ENCODE assay signal across 7 cellular contexts in the genomic region with DNA sequence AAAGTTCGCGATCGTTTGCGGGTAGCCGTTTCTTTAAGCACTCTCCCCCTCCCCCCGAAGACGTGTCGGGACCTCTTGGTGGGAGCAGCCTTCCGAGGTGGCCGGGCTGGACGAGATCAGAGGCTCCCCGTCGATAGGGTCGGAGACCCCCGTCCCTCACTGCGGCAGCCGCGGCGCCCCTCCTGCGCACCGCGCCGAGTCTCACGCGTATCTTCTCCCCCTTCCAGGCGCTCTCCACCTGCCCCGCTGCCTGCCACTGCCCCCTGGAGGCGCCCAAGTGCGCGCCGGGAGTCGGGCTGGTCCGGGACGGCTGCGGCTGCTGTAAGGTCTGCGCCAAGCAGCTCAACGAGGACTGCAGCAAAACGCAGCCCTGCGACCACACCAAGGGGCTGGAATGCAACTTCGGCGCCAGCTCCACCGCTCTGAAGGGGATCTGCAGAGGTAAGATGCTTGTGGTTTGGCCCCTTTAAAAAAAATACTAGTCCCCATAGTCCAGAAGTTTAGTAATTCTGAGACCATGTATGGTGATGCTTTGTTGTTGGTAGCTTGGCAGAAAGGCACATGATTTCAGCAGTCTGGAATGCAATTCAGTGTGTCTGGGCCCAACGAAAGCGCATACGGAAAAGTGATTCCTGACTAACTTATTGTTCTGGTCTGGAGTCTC. TPM values are rescaled to one million over a fixed set of nuclear protein-coding genes. Genes with fewer than 3 reads are reported as not detected.
DNase-seq lines count a peak whose midpoint lies in the region; ATAC-seq and TF ChIP-seq lines count a peak whose summit lies in the region.

No MANE protein-coding gene starts in this region.

- ATAC-seq in HG02798 (IDR thresholded peaks at IDR 0.05; ENCODE audit: poor library complexity, unreplicated experiment) = peak; percentile 21

- H3K27me3 ChIP-seq in GM06990 (replicated peaks; ENCODE audit: control insufficient read depth, insufficient read depth, low read length) (peaks cover 1% of the 10 kb centered on the region; the same call in 1 of the 2 replicates), PC-9 (ENCODE audit: insufficient read depth, low read depth) (no peaks in the 10 kb centered on the region), spleen (replicated peaks in 1 of 7) (peaks cover under 1 to 71% (median 23%) of the 10 kb centered on the region in 7 donors)

- H3K4me3 ChIP-seq in GM06990 (replicated peaks; ENCODE audit: low read depth, low read length) (no peak overlapping the region; the same call in 1 of the 2 replicates), PC-9 (peak overlapping the region; percentile 65), spleen (peak overlapping the region; percentile 39 to 70 (median 46))

- H3K4me1 Mint-ChIP-seq in MCF 10A (ENCODE audit: insufficient read depth, unreplicated experiment) = peaks cover 31% of the 10 kb centered on the region

- POLR2A ChIA-PET in PC-9 (lab: Charles Lee; ENCODE audit: unreplicated experiment) = interaction anchor here (0.6 to 1.6 kb wide), 12 partner anchors 17 to 305 kb away, joined by 3 to 10 read pairs (median 6); a partner anchor contains a TSS
- POLR2A ChIA-PET in MCF 10A (lab: Yijun Ruan, JAX) = interaction anchor here (0.7 to 3.4 kb wide), 34 partner anchors 10 to 1333 kb away, joined by 3 to 44 read pairs (median 4); a partner anchor contains a TSS

- H3K9me2 ChIP-seq in PC-9 (ENCODE audit: insufficient read depth) = no peaks in the 10 kb centered on the region

- CTCF ChIA-PET in PC-9 (lab: Charles Lee) = interaction anchor here (0.5 to 1.1 kb wide), 4 partner anchors 90 to 273 kb away, joined by 3 to 8 read pairs (median 3); no protein-coding TSS in a partner anchor
- CTCF ChIA-PET in MCF 10A (lab: Yijun Ruan, JAX) = interaction anchor here (0.5 to 2.4 kb wide), 52 partner anchors 10 to 849 kb away, joined by 3 to 19 read pairs (median 4); a partner anchor contains a TSS

- peak overlapping the region; percentile 44; the same call in 1 of the 2 replicates for H2AFZ ChIP-seq in PC-9

- TF ChIP-seq CTCF in GM06990 (IDR thresholded peaks at IDR 0.05; ENCODE audit: insufficient read depth, low read length, poor library complexity, severe bottlenecking) (peak; percentile 40), PC-9 (conservative IDR thresholded peaks at IDR 0.05) (peak; percentile 91), MCF 10A (IDR thresholded peaks at IDR 0.05; ENCODE audit: unreplicated experiment) (peak; percentile 67), spleen (IDR thresholded peaks at IDR 0.05 in 8 of 11, conservative IDR thresholded peaks at IDR 0.05 in 3 of 11) (peak in 10 of 11 experiments; percentile 16 to 70 (median 49))

- H3K27ac Mint-ChIP-seq in MCF 10A (ENCODE audit: low read depth, unreplicated experiment) = peak overlapping the region; percentile 97

- H3F3A ChIP-seq in PC-9 (ENCODE audit: insufficient read depth, low read depth) = peaks cover 51% of the 10 kb centered on the region

- DNase-seq in GM06990 (ENCODE audit: extremely low read depth, insufficient read length) = peak; percentile 57
- DNase-seq in PC-9 = peak; percentile 73 to 82
- DNase-seq in MCF 10A (ENCODE audit: unreplicated experiment) = peak; percentile 84
- peak; percentile 73 for DNase-seq in iPS-NIHi11 (ENCODE audit: low spot score)
- DNase-seq in spleen = peak; percentile 85
- DNase-seq in cerebellum (ENCODE audit: low spot score) = no peak

- peaks cover 28% of the 10 kb centered on the region for H3K79me2 ChIP-seq in PC-9 (ENCODE audit: low read depth)

- peaks cover 63% of the 10 kb centered on the region for H3K36me3 Mint-ChIP-seq in MCF 10A (ENCODE audit: insufficient read depth, unreplicated experiment)

- intact Hi-C loops in PC-9 (cut with micrococcal nuclease; ENCODE audit: unreplicated experiment) (loop anchor here (1.0 to 5.0 kb wide), 3 partner anchors 26 to 273 kb away; no protein-coding TSS in a partner anchor), MCF 10A (cut with micrococcal nuclease) (loop anchor here (1.0 to 5.0 kb wide), 6 partner anchors 31 to 273 kb away; no protein-coding TSS in a partner anchor), spleen (cut with DNase I; ENCODE audit: low total_unique reads) (loop anchor here (5.0 kb wide), 1 partner anchor 269 kb away; no protein-coding TSS in a partner anchor)

- H3K36me3 ChIP-seq in GM06990 (ENCODE audit: control insufficient read depth, insufficient read depth, low read length) (no peaks in the 10 kb centered on the region), PC-9 (ENCODE audit: low read depth) (peaks cover 13% of the 10 kb centered on the region), spleen (peaks cover 0 to 9% (median 0%) of the 10 kb centered on the region in 6 donors)

- TF ChIP-seq POLR2A in spleen (IDR thresholded peaks at IDR 0.05) = no peak

- H3K27ac ChIP-seq in PC-9 (peak overlapping the region; percentile 86), spleen (peak overlapping the region; percentile 62 to 89 (median 82))

- BruUV-seq in PC-9 (replicated peaks; lab: Mats Ljungman, UMichigan) (no TSS peak), MCF 10A (replicated peaks; lab: Mats Ljungman, UMichigan) (no TSS peak)

- H3K9me3 ChIP-seq in PC-9 (ENCODE audit: insufficient read depth, low read depth) (no peaks in the 10 kb centered on the region), spleen (no peaks in the 10 kb centered on the region)

- H3K27me3 Mint-ChIP-seq in MCF 10A (ENCODE audit: insufficient read depth, unreplicated experiment) = no peaks in the 10 kb centered on the region

- peak overlapping the region; percentile 85 for H3K4me2 ChIP-seq in PC-9

- H4K20me1 ChIP-seq in PC-9 (ENCODE audit: insufficient read depth) = no peaks in the 10 kb centered on the region

- peak overlapping the region; percentile 94 for H3K4me3 Mint-ChIP-seq in MCF 10A (ENCODE audit: unreplicated experiment)

- peaks cover 51% of the 10 kb centered on the region for H3K4me1 ChIP-seq in PC-9 (replicated peaks; ENCODE audit: insufficient read depth)
- peaks cover 0 to 55% (median 37%) of the 10 kb centered on the region in 6 donors for H3K4me1 ChIP-seq in spleen

- no peaks in the 10 kb centered on the region for H3K9me3 Mint-ChIP-seq in MCF 10A (ENCODE audit: unreplicated experiment)

- WGBS in spleen, 5 donors = 4 to 7% (median 4%) methylated on average over 31 to 45 of the region's 45 CpGs

RNA-seq across cellular contexts. Expression of a gene that starts 0.7 kb away (rescaled TPM):
- total RNA-seq in PC-9 (2021) (75.6 and 92.8 TPM in 2 replicates), MCF 10A (2022) (37.3 and 90.2 TPM in 2 replicates), spleen (100 to 1,000 TPM in 4 of 7 donors, 10 to 100 TPM in 3; 15.9 to 371 (median 148) TPM), cerebellum (3.7 TPM)
- 10 to 100 TPM in 2 of 3 donors, 1 to 10 TPM in 1; 8.0 to 87.0 (median 74.5) TPM for polyA plus RNA-seq in spleen

Comparison
In these comparisons a context has a peak if more than half of its experiments do, and no peak if none do; other contexts are left out.
1. CTCF ChIP-seq: peak in every context shown above with its lines; median percentile 91 in PC-9; 67 in MCF 10A; 49 in spleen; 40 in GM06990.